In the genomic region with DNA sequence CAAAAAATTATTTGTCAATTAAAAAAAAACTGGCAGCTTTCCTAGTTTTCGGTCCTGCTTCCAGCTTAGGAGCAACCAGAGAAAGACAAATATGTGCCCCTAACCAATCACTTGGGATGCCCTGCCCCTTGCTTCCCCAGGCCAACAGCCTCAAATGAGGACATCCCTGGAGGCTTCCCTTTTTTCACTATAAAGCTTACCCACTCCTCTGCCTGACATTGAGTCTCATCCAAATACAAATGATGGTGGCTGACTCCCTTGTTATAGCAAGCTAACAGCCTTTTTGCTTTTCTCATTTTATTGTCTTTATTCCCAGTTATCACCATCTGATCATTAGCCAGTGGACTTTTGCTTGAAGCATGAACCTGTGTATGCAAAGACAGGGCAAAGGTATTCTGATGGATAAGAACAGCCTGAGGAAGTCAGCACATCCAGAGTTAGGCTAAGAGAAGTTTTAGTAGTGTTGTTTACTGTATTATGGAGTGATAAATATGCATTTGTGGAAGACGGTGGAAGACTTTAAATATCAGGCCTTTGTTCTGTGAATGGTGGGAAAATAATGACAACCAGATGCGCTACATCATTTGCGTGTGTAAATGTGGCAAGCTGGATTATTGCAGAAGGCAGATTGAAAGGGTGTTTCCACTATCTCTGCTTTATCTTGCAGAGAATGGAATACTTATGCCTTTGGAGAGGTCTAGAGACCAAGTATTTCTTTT, we compare ENCODE assay signal across 8 cellular contexts. TPM values are rescaled to one million over a fixed set of nuclear protein-coding genes. Genes with fewer than 3 reads are reported as not detected.
A peak's percentile ranks its signal among the peaks of the same experiment; 100 is the strongest.
DNase-seq lines count a peak whose midpoint lies in the region; ATAC-seq and TF ChIP-seq lines count a peak whose summit lies in the region.
"Had no signal": no experiment of that assay in that cellular context is flagged by ENCODE, and none has a peak within 500 bp of the region (broad histone marks: within the 10 kb centered on the region; RNA-seq: fewer than 3 reads in every experiment).

No MANE protein-coding gene starts in this region.

- H3K27me3 Mint-ChIP-seq in dendritic cell treated with granulocyte-macrophage colony-stimulating factor and Interleukin-4, amounts not matched to agents 40 ng/mL and 50 ng/mL, for 4 days, result no peaks in the 10 kb centered on the region

- peak overlapping the region; percentile 46 for H3K4me3 Mint-ChIP-seq in dendritic cell treated with granulocyte-macrophage colony-stimulating factor and Interleukin-4, amounts not matched to agents 40 ng/mL and 50 ng/mL, for 4 days

- intact Hi-C loops in dendritic cell treated with granulocyte-macrophage colony-stimulating factor and Interleukin-4, amounts not matched to agents 40 ng/mL and 50 ng/mL, for 4 days (cut with micrococcal nuclease), result no loop called here
- intact Hi-C loops in gastrocnemius medialis (cut with DNase I; ENCODE audit: low total_unique reads), result loop anchor here (2.0 kb wide), 1 partner anchor 150 kb away; a partner anchor contains a TSS

- TF ChIP-seq POLR2A in NB4 (IDR thresholded peaks at IDR 0.05; ENCODE audit: extremely low read depth, insufficient read length) (no peak), gastrocnemius medialis (IDR thresholded peaks at IDR 0.05) (no peak)

- no peak for TF ChIP-seq CTCF in GM12865 (IDR thresholded peaks at IDR 0.05; ENCODE audit: insufficient read depth, low read depth, low read length, missing control alignments)
- no peak for TF ChIP-seq CTCF in NB4 (IDR thresholded peaks at IDR 0.05; ENCODE audit: low read depth, low read length)
- TF ChIP-seq CTCF in gastrocnemius medialis (IDR thresholded peaks at IDR 0.05 in 4 of 5, conservative IDR thresholded peaks at IDR 0.05 in 1 of 5), result no peak
- no peak for TF ChIP-seq CTCF in GM10248 (IDR thresholded peaks at IDR 0.05; ENCODE audit: control extremely low read depth, extremely low read depth, low read depth, missing control alignments)

- DNase-seq in GM12865 (ENCODE audit: low read depth) (no peak), NB4 (ENCODE audit: low read depth) (peak; percentile 59), gastrocnemius medialis (no peak), GM10248 (ENCODE audit: extremely low spot score) (no peak)
- DNase-seq in activated CD4-positive, alpha-beta T cell treated with anti-CD3 and anti-CD28 coated beads for 1 hour, result no peak
- DNase-seq in stimulated activated CD8-positive, alpha-beta memory T cell treated with anti-CD3 and anti-CD28 coated beads, Interleukin-4, amount 100 ng/mL, for 48 hours, result no peak
- DNase-seq: MV-4-11 had no signal

- H3K4me3 ChIP-seq in GM12865 (ENCODE audit: low read depth, low read length), result peak overlapping the region; percentile 97
- peak overlapping the region; percentile 75 for H3K4me3 ChIP-seq in NB4 (ENCODE audit: low read depth, low read length)
- H3K4me3 ChIP-seq in gastrocnemius medialis, result peak overlapping the region; percentile 58 to 71 (median 62)

- peaks cover 11% of the 10 kb centered on the region for H3K36me3 Mint-ChIP-seq in dendritic cell treated with granulocyte-macrophage colony-stimulating factor and Interleukin-4, amounts not matched to agents 40 ng/mL and 50 ng/mL, for 4 days (ENCODE audit: low read depth)

- H3K9me3 ChIP-seq in gastrocnemius medialis, result no peaks in the 10 kb centered on the region

- ATAC-seq in gastrocnemius medialis, result no peak

- H3K27me3 ChIP-seq in gastrocnemius medialis, result no peaks in the 10 kb centered on the region

- CTCF ChIA-PET in GM10248 (lab: Yijun Ruan, JAX), result interaction anchor here (2.6 to 3.7 kb wide), 2 partner anchors 10 to 25 kb away, joined by 18 to 19 read pairs; no protein-coding TSS in a partner anchor

- peak overlapping the region; percentile 95 for H3K27ac Mint-ChIP-seq in dendritic cell treated with granulocyte-macrophage colony-stimulating factor and Interleukin-4, amounts not matched to agents 40 ng/mL and 50 ng/mL, for 4 days

- peaks cover 13 to 21% of the 10 kb centered on the region in 2 donors for H3K4me1 ChIP-seq in gastrocnemius medialis

- POLR2A ChIA-PET in GM10248 (lab: Yijun Ruan, JAX), result interaction anchor here (1.0 to 2.0 kb wide), 2 partner anchors 12 to 17 kb away, joined by 3 to 9 read pairs; no protein-coding TSS in a partner anchor

- peaks cover 36% of the 10 kb centered on the region for H3K4me1 Mint-ChIP-seq in dendritic cell treated with granulocyte-macrophage colony-stimulating factor and Interleukin-4, amounts not matched to agents 40 ng/mL and 50 ng/mL, for 4 days (ENCODE audit: low read depth)

- peak overlapping the region; percentile 85 to 94 (median 92) for H3K27ac ChIP-seq in gastrocnemius medialis

- in situ Hi-C loops in gastrocnemius medialis (cut with MboI; ENCODE audit: low sequenced_read_pairs in 4 of 4), result loop anchor here in 1 of 4 donors (10.0 kb wide), 2 partner anchors 106 to 414 kb away; a partner anchor contains a TSS

- H3K9me3 Mint-ChIP-seq in dendritic cell treated with granulocyte-macrophage colony-stimulating factor and Interleukin-4, amounts not matched to agents 40 ng/mL and 50 ng/mL, for 4 days, result no peaks in the 10 kb centered on the region

- no peaks in the 10 kb centered on the region for H3K36me3 ChIP-seq in gastrocnemius medialis

RNA-seq across cellular contexts. Expression of a gene that starts 1.7 kb away (rescaled TPM):
- total RNA-seq in gastrocnemius medialis, result 10 to 100 TPM; 37.7 to 61.8 (median 47.4) TPM

RNA-seq across cellular contexts. Expression of a gene that starts 19.5 kb away (rescaled TPM):
- total RNA-seq in gastrocnemius medialis, result 1 to 10 TPM in 2 of 4 donors, under 1 TPM in 1, not detected in 1; 0.61 to 1.4 (median 1.3) TPM
